10 cellular contexts compared by ENCODE assay signal in the genomic region with DNA sequence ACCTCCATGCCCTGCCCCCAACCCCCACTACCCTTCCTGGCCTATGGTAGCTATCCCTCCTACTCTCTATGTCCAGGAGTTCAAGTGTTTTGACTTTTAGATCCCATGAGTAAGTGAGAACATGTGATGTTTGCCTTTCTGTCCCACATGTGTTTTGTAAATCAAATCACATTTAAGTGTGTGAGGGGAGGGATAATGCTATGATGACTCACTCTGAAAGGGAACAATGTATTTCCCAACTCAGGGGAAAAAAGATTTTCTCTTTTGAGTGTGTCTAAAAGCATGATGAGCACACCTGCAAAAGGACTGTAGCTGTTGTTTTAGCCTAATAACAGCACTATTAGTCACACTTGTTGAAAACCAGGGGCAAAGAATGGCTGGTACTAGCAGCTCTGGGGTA.
A peak's percentile ranks its signal among the peaks of the same experiment; 100 is the strongest.
DNase-seq lines count a peak whose midpoint lies in the region; TF ChIP-seq lines count a peak whose summit lies in the region.
"Had no signal": no experiment of that assay in that cellular context is flagged by ENCODE, and none has a peak within 500 bp of the region (broad histone marks: within the 10 kb centered on the region; RNA-seq: fewer than 3 reads in every experiment).

No MANE protein-coding gene starts in this region.

- no peak overlapping the region for H4K91ac ChIP-seq in trophoblast cell (ENCODE audit: low read depth, low read length)

- H3K4ac ChIP-seq in trophoblast cell (ENCODE audit: low read depth, low read length) (no peak overlapping the region), mesendoderm (ENCODE audit: low read depth, low read length) (no peak overlapping the region)

- H2BK120ac ChIP-seq in trophoblast cell (ENCODE audit: insufficient read depth, low read length, poor library complexity) (no peak overlapping the region), mesendoderm (ENCODE audit: low read depth, low read length) (no peak overlapping the region)

- H3K4me3 ChIP-seq in choroid plexus epithelial cell (ENCODE audit: low read depth, low read length) = no peak overlapping the region
- H3K4me3 ChIP-seq in trophoblast cell (ENCODE audit: low read depth, low read length) = no peak overlapping the region
- H3K4me3 ChIP-seq in mesendoderm (ENCODE audit: low read length) = no peak overlapping the region
- H3K4me3 ChIP-seq: tibial artery had no signal

- no peaks in the 10 kb centered on the region for H3K79me2 ChIP-seq in trophoblast cell (ENCODE audit: control insufficient read depth, insufficient read depth, low read length, poor library complexity)
- H3K79me2 ChIP-seq in mesendoderm (ENCODE audit: control insufficient read depth, insufficient read depth, low read length) = no peaks in the 10 kb centered on the region

- H3K23ac ChIP-seq in trophoblast cell (ENCODE audit: low read length) = no peak overlapping the region
- no peak overlapping the region for H3K23ac ChIP-seq in mesendoderm (ENCODE audit: low read length)

- H3K56ac ChIP-seq in mesendoderm (ENCODE audit: low read length) = no peak overlapping the region

- H3K18ac ChIP-seq in trophoblast cell (ENCODE audit: low read length) = no peak overlapping the region
- H3K18ac ChIP-seq in mesendoderm (ENCODE audit: low read length) = no peak overlapping the region

- H3K27me3 ChIP-seq in trophoblast cell (ENCODE audit: insufficient read depth, low read length) (no peaks in the 10 kb centered on the region), mesendoderm (ENCODE audit: insufficient read depth, low read length, poor library complexity) (no peaks in the 10 kb centered on the region)
- H3K27me3 ChIP-seq: tibial artery had no signal

- no peak overlapping the region for H4K5ac ChIP-seq in mesendoderm (ENCODE audit: low read length)

- H3K79me1 ChIP-seq in trophoblast cell (ENCODE audit: low read length) = peaks cover 2% of the 10 kb centered on the region
- no peaks in the 10 kb centered on the region for H3K79me1 ChIP-seq in mesendoderm (ENCODE audit: low read length)

- no peak overlapping the region for H2BK12ac ChIP-seq in trophoblast cell (ENCODE audit: low read length)

- H4K8ac ChIP-seq in trophoblast cell (ENCODE audit: low read depth, low read length) = no peak overlapping the region
- H4K8ac ChIP-seq in mesendoderm (ENCODE audit: low read depth, low read length) = no peak overlapping the region

- H3K36me3 ChIP-seq in trophoblast cell (ENCODE audit: control insufficient read depth in 1 of 2, insufficient read depth in 2 of 2, low read length in 2 of 2) (no peaks in the 10 kb centered on the region), mesendoderm (ENCODE audit: control insufficient read depth, insufficient read depth, low read length) (no peaks in the 10 kb centered on the region)
- H3K36me3 ChIP-seq: tibial artery had no signal

- no peaks in the 10 kb centered on the region for H3K9me3 ChIP-seq in trophoblast cell (ENCODE audit: insufficient read depth, low read depth, low read length)
- H3K9me3 ChIP-seq: tibial artery had no signal

- H2AK5ac ChIP-seq in trophoblast cell (ENCODE audit: low read length) (no peak overlapping the region), mesendoderm (ENCODE audit: low read length) (no peak overlapping the region)

- no peak overlapping the region for H3K14ac ChIP-seq in trophoblast cell (ENCODE audit: low read length)

- H3K4me2 ChIP-seq in trophoblast cell (ENCODE audit: low read length) (no peak overlapping the region), mesendoderm (ENCODE audit: low read length) (no peak overlapping the region)

- H4K12ac ChIP-seq in trophoblast cell (ENCODE audit: low read depth, low read length) = no peak overlapping the region

- no peak overlapping the region for H2AFZ ChIP-seq in trophoblast cell (ENCODE audit: insufficient read depth, low read length, poor library complexity)

- H2BK15ac ChIP-seq in mesendoderm (replicated peaks; ENCODE audit: low read depth) = no peak overlapping the region

- H2BK5ac ChIP-seq in trophoblast cell (ENCODE audit: low read depth, low read length, poor library complexity) = no peak overlapping the region
- no peak overlapping the region for H2BK5ac ChIP-seq in mesendoderm (ENCODE audit: low read length)

- peak; percentile 10 for DNase-seq in NCI-H2196 (lab: John Stamatoyannopoulos, UW; ENCODE audit: unreplicated experiment)
- DNase-seq in NCI-H2196 treated with DMSO at 0.1 percent for 48 hours (lab: John Stamatoyannopoulos, UW; ENCODE audit: unreplicated experiment) = no peak
- DNase-seq in NCI-H2107 treated with DMSO at 0.1 percent for 48 hours (lab: John Stamatoyannopoulos, UW; ENCODE audit: unreplicated experiment) = peak; percentile 30
- DNase-seq in choroid plexus epithelial cell (ENCODE audit: low read depth) = peak; percentile 82
- peak in 1 of 2 donors; percentile 23 for DNase-seq in trophoblast cell
- DNase-seq in mesendoderm = no peak
- DNase-seq in ureter (ENCODE audit: low spot score) = no peak
- no peak for DNase-seq in anterior cingulate cortex (lab: John Stamatoyannopoulos, UW)
- DNase-seq: 8988T, tibial artery had no signal

- H3K27ac ChIP-seq in trophoblast cell (ENCODE audit: low read depth, low read length) = peak overlapping the region; percentile 37
- no peak overlapping the region for H3K27ac ChIP-seq in mesendoderm (ENCODE audit: low read depth, low read length)
- H3K27ac ChIP-seq: tibial artery had no signal

- no peak for TF ChIP-seq CTCF in choroid plexus epithelial cell (conservative IDR thresholded peaks at IDR 0.05; ENCODE audit: low read depth, low read length)

- H3K4me1 ChIP-seq in trophoblast cell (ENCODE audit: control insufficient read depth in 1 of 2, insufficient read depth in 2 of 2, low read length in 2 of 2) (peaks cover 4 to 5% of the 10 kb centered on the region in 2 experiments), mesendoderm (ENCODE audit: control insufficient read depth, low read depth, low read length) (no peaks in the 10 kb centered on the region)

- H3K9ac ChIP-seq in trophoblast cell (ENCODE audit: low read length) = no peak overlapping the region
- no peak overlapping the region for H3K9ac ChIP-seq in mesendoderm (ENCODE audit: low read length)

Comparison
In these comparisons a context has a peak if more than half of its experiments do, and no peak if none do; other contexts are left out.
1. DNase-seq: peak in NCI-H2196 (single experiment), NCI-H2107 treated with DMSO at 0.1 percent for 48 hours (single experiment) and choroid plexus epithelial cell (single experiment); none in NCI-H2196 treated with DMSO at 0.1 percent for 48 hours (single experiment), mesendoderm (single experiment), ureter (single experiment) and anterior cingulate cortex (0 of 58).